In genomic region chr4:2935762-2936743, GRCh38 we compare ENCODE assay signal across 8 cellular contexts. TPM values are rescaled to one million over a fixed set of nuclear protein-coding genes. Genes with fewer than 3 reads are reported as not detected.
DNase-seq lines count a peak whose midpoint lies in the region; ATAC-seq and TF ChIP-seq lines count a peak whose summit lies in the region.

No MANE protein-coding gene starts in this region.

- H3K27ac ChIP-seq in CD8-positive, alpha-beta memory T cell (ENCODE audit: low read depth, low read length) = peak overlapping the region; percentile 96
- H3K27ac ChIP-seq in left ventricle myocardium inferior (replicated peaks) (peak overlapping the region; percentile 86), smooth muscle cell (ENCODE audit: low read depth) (peak overlapping the region; percentile 87)

- DNase-seq in CD8-positive, alpha-beta memory T cell = peak in 4 of 5 donors; percentile 56 to 83 (median 63)
- DNase-seq in LoVo (ENCODE audit: low spot score) (peak; percentile 83), left ventricle myocardium inferior (peak; percentile 13), smooth muscle cell (lab: John Stamatoyannopoulos, UW; ENCODE audit: unreplicated experiment) (no peak), hepatic stellate cell (ENCODE audit: low spot score) (no peak), NCI-H2107 (lab: John Stamatoyannopoulos, UW) (no peak), epidermal melanocyte (ENCODE audit: insufficient read length, low spot score) (no peak)
- peak; percentile 49 for DNase-seq in activated T-cell treated with anti-CD3 and anti-CD28 coated beads, Interleukin-2, amount 50 U/mL, for 4 hours

- H3K36me3 ChIP-seq in CD8-positive, alpha-beta memory T cell (ENCODE audit: insufficient read depth, low read length) = peaks cover 26% of the 10 kb centered on the region
- H3K36me3 ChIP-seq in left ventricle myocardium inferior (peaks cover 39% of the 10 kb centered on the region), smooth muscle cell (ENCODE audit: low read depth) (no peaks in the 10 kb centered on the region)

- peaks cover 54% of the 10 kb centered on the region for H3K4me1 ChIP-seq in CD8-positive, alpha-beta memory T cell (ENCODE audit: insufficient read depth, low read length)
- H3K4me1 ChIP-seq in left ventricle myocardium inferior (peaks cover 61% of the 10 kb centered on the region), smooth muscle cell (ENCODE audit: low read depth) (peaks cover 14% of the 10 kb centered on the region)

- H4K20me1 ChIP-seq in smooth muscle cell (ENCODE audit: low read depth) = peaks cover 18% of the 10 kb centered on the region

- H3F3A ChIP-seq in smooth muscle cell (ENCODE audit: low read depth) = peaks cover 5% of the 10 kb centered on the region

- peak; percentile 47 to 53 for ATAC-seq in activated T-cell treated with anti-CD3 and anti-CD28 coated beads, Interleukin-2, amount 50 U/mL, for 4 hours

- H3K4me3 ChIP-seq in CD8-positive, alpha-beta memory T cell (ENCODE audit: low read length) = peak overlapping the region; percentile 91
- H3K4me3 ChIP-seq in left ventricle myocardium inferior (peak overlapping the region; percentile 84), smooth muscle cell (peak overlapping the region; percentile 76)

- peaks cover 46 to 71% (median 56%) of the 10 kb centered on the region in 3 donors for H3K4me1 Mint-ChIP-seq in CD8-positive, alpha-beta memory T cell
- peaks cover 53% of the 10 kb centered on the region for H3K4me1 Mint-ChIP-seq in activated T-cell treated with anti-CD3 and anti-CD28 coated beads, Interleukin-2, amount 50 U/mL, for 4 hours (ENCODE audit: low read depth)

- peaks cover 4% of the 10 kb centered on the region for H3K79me2 ChIP-seq in smooth muscle cell (ENCODE audit: low read depth)

- peak overlapping the region; percentile 92 for H3K9ac ChIP-seq in smooth muscle cell (ENCODE audit: low read depth)

- intact Hi-C loops in left ventricle myocardium inferior (cut with micrococcal nuclease) = no loop called here

- TF ChIP-seq CTCF in left ventricle myocardium inferior (IDR thresholded peaks at IDR 0.05; ENCODE audit: borderline replicate concordance) (no peak), smooth muscle cell (IDR thresholded peaks at IDR 0.05; ENCODE audit: borderline replicate concordance, insufficient read depth, poor library complexity, severe bottlenecking) (no peak)

- H3K27ac Mint-ChIP-seq in CD8-positive, alpha-beta memory T cell = peak overlapping the region; percentile 86 to 100 (median 96)

- H3K4me2 ChIP-seq in smooth muscle cell = peak overlapping the region; percentile 90

- no peaks in the 10 kb centered on the region for H3K9me3 ChIP-seq in CD8-positive, alpha-beta memory T cell (ENCODE audit: low read length)
- no peaks in the 10 kb centered on the region for H3K9me3 ChIP-seq in left ventricle myocardium inferior (replicated peaks)
- H3K9me3 ChIP-seq in smooth muscle cell (replicated peaks; ENCODE audit: low read depth) = no peaks in the 10 kb centered on the region

- H3K9me3 Mint-ChIP-seq in CD8-positive, alpha-beta memory T cell = no peaks in the 10 kb centered on the region
- no peaks in the 10 kb centered on the region for H3K9me3 Mint-ChIP-seq in activated T-cell treated with anti-CD3 and anti-CD28 coated beads, Interleukin-2, amount 50 U/mL, for 4 hours

- H3K27me3 ChIP-seq in CD8-positive, alpha-beta memory T cell (ENCODE audit: insufficient read depth, low read length, poor library complexity, severe bottlenecking) = no peaks in the 10 kb centered on the region
- no peaks in the 10 kb centered on the region for H3K27me3 ChIP-seq in left ventricle myocardium inferior (ENCODE audit: low read depth)
- H3K27me3 ChIP-seq in smooth muscle cell (ENCODE audit: low read depth) = no peaks in the 10 kb centered on the region

- POLR2A ChIA-PET in CD8-positive, alpha-beta memory T cell (lab: Charles Lee) = interaction anchor here (0.6 to 3.1 kb wide), 13 partner anchors 9 to 451 kb away, joined by 3 to 17 read pairs (median 3); partner anchors contain the start of genes GRK4 and TNIP2

- no peak overlapping the region for H2AFZ ChIP-seq in smooth muscle cell (ENCODE audit: low read depth)

- H3K4me3 Mint-ChIP-seq in CD8-positive, alpha-beta memory T cell = peak overlapping the region; percentile 88 to 99 (median 90)
- peak overlapping the region; percentile 90 for H3K4me3 Mint-ChIP-seq in activated T-cell treated with anti-CD3 and anti-CD28 coated beads, Interleukin-2, amount 50 U/mL, for 4 hours

- no peaks in the 10 kb centered on the region for H3K27me3 Mint-ChIP-seq in CD8-positive, alpha-beta memory T cell
- no peaks in the 10 kb centered on the region for H3K27me3 Mint-ChIP-seq in activated T-cell treated with anti-CD3 and anti-CD28 coated beads, Interleukin-2, amount 50 U/mL, for 4 hours (ENCODE audit: low read depth)

- CTCF ChIA-PET in CD8-positive, alpha-beta memory T cell (lab: Charles Lee) = interaction anchor here (0.8 to 3.7 kb wide), 12 partner anchors 8 to 180 kb away, joined by 3 to 14 read pairs (median 5); partner anchors contain the start of gene TNIP2

- WGBS in smooth muscle cell (ENCODE audit: low lambda C conversion rate) = 67% methylated on average over 20 of the region's 20 CpGs

- peaks cover 0 to 67% (median 8%) of the 10 kb centered on the region in 3 donors for H3K36me3 Mint-ChIP-seq in CD8-positive, alpha-beta memory T cell
- peaks cover 37% of the 10 kb centered on the region for H3K36me3 Mint-ChIP-seq in activated T-cell treated with anti-CD3 and anti-CD28 coated beads, Interleukin-2, amount 50 U/mL, for 4 hours (ENCODE audit: insufficient read depth)

RNA-seq across cellular contexts. Expression of gene NOP14, which starts 27.2 kb away (rescaled TPM):
- 100 to 1,000 TPM; 156 to 165 TPM for total RNA-seq in CD8-positive, alpha-beta memory T cell
- polyA plus RNA-seq in CD8-positive, alpha-beta memory T cell = 26.5 TPM
- 100 to 1,000 TPM; 165 to 187 (median 179) TPM for total RNA-seq in activated T-cell treated with anti-CD3 and anti-CD28 coated beads, Interleukin-2, amount 50 U/mL, for 4 hours
- total RNA-seq in left ventricle myocardium inferior (17.4 TPM), smooth muscle cell (12.9 and 18.5 TPM in 2 replicates)
- polyA plus RNA-seq in smooth muscle cell = 10.0 and 10.9 TPM in 2 replicates

RNA-seq across cellular contexts. Expression of gene GRK4, which starts 27.3 kb away (rescaled TPM):
- total RNA-seq in CD8-positive, alpha-beta memory T cell = 1 to 10 TPM; 5.4 to 7.7 TPM
- 2.5 TPM for polyA plus RNA-seq in CD8-positive, alpha-beta memory T cell
- 1 to 10 TPM; 2.7 to 3.0 (median 2.9) TPM for total RNA-seq in activated T-cell treated with anti-CD3 and anti-CD28 coated beads, Interleukin-2, amount 50 U/mL, for 4 hours
- total RNA-seq in left ventricle myocardium inferior (9.0 TPM), smooth muscle cell (5.2 and 6.5 TPM in 2 replicates)
- 5.9 and 6.9 TPM in 2 replicates for polyA plus RNA-seq in smooth muscle cell

Comparison
In these comparisons a context has a peak if more than half of its experiments do, and no peak if none do; other contexts are left out.
1. DNase-seq: peak in CD8-positive, alpha-beta memory T cell (4 of 5), LoVo (single experiment), activated T-cell treated with anti-CD3 and anti-CD28 coated beads, Interleukin-2, amount 50 U/mL, for 4 hours (single experiment) and left ventricle myocardium inferior (single experiment); none in smooth muscle cell (single experiment), hepatic stellate cell (single experiment), NCI-H2107 (single experiment) and epidermal melanocyte (single experiment).
2. Peak in every context shown above with its lines, with median percentiles within 50 percentile points of each other: H3K27ac ChIP-seq and H3K4me3 ChIP-seq.